In the genomic region with DNA sequence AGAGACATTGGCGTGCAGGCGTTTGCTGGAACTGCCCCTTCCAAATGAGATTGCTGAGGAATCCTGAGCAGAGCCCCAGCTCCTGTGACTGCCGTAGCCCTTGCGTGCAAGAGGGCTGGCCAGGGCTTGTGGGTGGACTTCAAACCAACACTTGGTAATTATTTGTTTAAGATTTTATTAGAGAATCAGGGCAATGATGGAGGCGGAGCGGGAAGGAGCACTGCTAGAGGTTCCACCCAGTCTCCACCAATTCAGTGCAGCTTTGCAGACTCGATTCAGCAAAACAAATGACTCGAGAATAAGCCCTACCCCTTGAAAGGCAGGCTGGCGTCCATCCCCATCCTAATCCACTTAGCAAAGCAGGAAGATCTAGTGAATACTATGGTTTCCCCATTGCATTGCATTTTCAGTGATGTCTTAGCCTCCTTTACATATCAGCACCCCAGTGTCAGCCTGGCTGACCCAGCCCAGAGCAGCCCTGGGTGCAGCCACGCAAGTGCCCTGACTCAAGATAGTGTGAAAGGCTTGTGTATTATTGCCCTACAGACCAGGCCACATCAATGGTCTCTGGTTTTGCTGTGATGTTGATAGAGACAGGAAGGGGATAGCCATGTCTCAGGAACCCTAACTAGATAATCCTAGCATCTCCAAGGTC, we compare ENCODE assay signal across 18 cellular contexts. TPM values are rescaled to one million over a fixed set of nuclear protein-coding genes. Genes with fewer than 3 reads are reported as not detected.
DNase-seq lines count a peak whose midpoint lies in the region; ATAC-seq, FAIRE-seq and TF ChIP-seq lines count a peak whose summit lies in the region.
"Had no signal": no experiment of that assay in that cellular context is flagged by ENCODE, and none has a peak within 500 bp of the region (broad histone marks: within the 10 kb centered on the region; RNA-seq: fewer than 3 reads in every experiment).

No MANE protein-coding gene starts in this region.

- intact Hi-C loops in MCF 10A (cut with micrococcal nuclease): no loop called here

- H3K36me3 ChIP-seq in small intestine (ENCODE audit: control insufficient read depth in 2 of 2, insufficient read depth in 2 of 2, low read length in 2 of 2): no peaks in the 10 kb centered on the region

- H3K27ac ChIP-seq in small intestine (ENCODE audit: low read depth in 1 of 2, low read length in 1 of 2): no peak overlapping the region

- H3K4me1 Mint-ChIP-seq in MCF 10A (ENCODE audit: insufficient read depth, unreplicated experiment): peaks cover 11% of the 10 kb centered on the region
- H3K4me1 Mint-ChIP-seq: activated CD4-positive, alpha-beta T cell treated with anti-CD3 and anti-CD28 coated beads, Interleukin-2, amount 10 ng/mL, durations not matched to agents 24 days and 14 days; CD4-positive, alpha-beta memory T cell had no signal

- H3K27me3 ChIP-seq in small intestine (ENCODE audit: control insufficient read depth in 2 of 2, insufficient read depth in 2 of 2, low read length in 2 of 2): no peaks in the 10 kb centered on the region

- H3K36me3 Mint-ChIP-seq in MCF 10A (ENCODE audit: insufficient read depth, unreplicated experiment): no peaks in the 10 kb centered on the region
- H3K36me3 Mint-ChIP-seq: CD4-positive, alpha-beta memory T cell had no signal

- BruUV-seq in MCF 10A (replicated peaks; lab: Mats Ljungman, UMichigan): no TSS peak

- POLR2A ChIA-PET in MCF 10A (lab: Yijun Ruan, JAX): no interaction called here

- WGBS in small intestine, 3 donors: 36 to 57% (median 50%) methylated on average over 10 of the region's 10 CpGs

- ATAC-seq in HG03439 (IDR thresholded peaks at IDR 0.05; ENCODE audit: unreplicated experiment): no peak
- no peak for ATAC-seq in GM19351 (IDR thresholded peaks at IDR 0.05; ENCODE audit: unreplicated experiment)
- ATAC-seq: activated T-cell treated with anti-CD3 and anti-CD28 coated beads, Interleukin-2, amount 50 U/mL, for 72 hours had no signal

- no peaks in the 10 kb centered on the region for H3K4me1 ChIP-seq in small intestine (ENCODE audit: control insufficient read depth in 2 of 2, insufficient read depth in 1 of 2, low read depth in 1 of 2, low read length in 1 of 2)

- no peak for FAIRE-seq in small intestine (lab: Jason Lieb, UNC)

- TF ChIP-seq CTCF in MCF 10A (IDR thresholded peaks at IDR 0.05; ENCODE audit: unreplicated experiment): no peak

- no peak overlapping the region for H3K4me3 Mint-ChIP-seq in MCF 10A (ENCODE audit: unreplicated experiment)
- H3K4me3 Mint-ChIP-seq: activated CD4-positive, alpha-beta T cell treated with anti-CD3 and anti-CD28 coated beads, Interleukin-2, amount 10 ng/mL, durations not matched to agents 24 days and 14 days; activated T-cell treated with anti-CD3 and anti-CD28 coated beads, Interleukin-2, amount 50 U/mL, for 72 hours; CD4-positive, alpha-beta memory T cell had no signal

- no peak overlapping the region for H3K27ac Mint-ChIP-seq in MCF 10A (ENCODE audit: low read depth, unreplicated experiment)
- H3K27ac Mint-ChIP-seq: activated CD4-positive, alpha-beta T cell treated with anti-CD3 and anti-CD28 coated beads, Interleukin-2, amount 10 ng/mL, durations not matched to agents 24 days and 14 days; activated T-cell treated with anti-CD3 and anti-CD28 coated beads, Interleukin-2, amount 50 U/mL, for 72 hours; CD4-positive, alpha-beta memory T cell had no signal

- no peak overlapping the region for H3K4me3 ChIP-seq in small intestine (ENCODE audit: low read depth in 1 of 2, low read length in 2 of 2)

- no peaks in the 10 kb centered on the region for H3K9me3 ChIP-seq in small intestine (ENCODE audit: control insufficient read depth, low read depth)

- DNase-seq in GM03348 (ENCODE audit: low spot score) (peak; percentile 52), NCI-H69 (lab: John Stamatoyannopoulos, UW) (peak; percentile 41), fibroblast of gingiva (ENCODE audit: low read depth) (peak; percentile 74), small intestine (peak; percentile 23), MCF 10A (ENCODE audit: unreplicated experiment) (no peak), NCI-H345 treated with DMSO at 0.1 percent for 48 hours (lab: John Stamatoyannopoulos, UW; ENCODE audit: unreplicated experiment) (no peak)
- DNase-seq: activated CD4-positive, alpha-beta T cell treated with anti-CD3 and anti-CD28 coated beads, Interleukin-2, amount 10 ng/mL, durations not matched to agents 24 days and 14 days; activated T-cell treated with anti-CD3 and anti-CD28 coated beads, Interleukin-2, amount 50 U/mL, for 72 hours; amygdala; CD4-positive, alpha-beta memory T cell; islet precursor cell; stimulated activated CD4-positive, alpha-beta T cell treated with anti-CD3 and anti-CD28 coated beads, Interleukin-4, amount 100 ng/mL, for 4 hours; stimulated activated naive CD4-positive, alpha-beta T cell had no signal

- CTCF ChIA-PET in MCF 10A (lab: Yijun Ruan, JAX): interaction anchor here (0.8 to 1.5 kb wide), 3 partner anchors 14 to 206 kb away, joined by 3 to 4 read pairs (median 4); no protein-coding TSS in a partner anchor

- H3K27me3 Mint-ChIP-seq in MCF 10A (ENCODE audit: insufficient read depth, unreplicated experiment): no peaks in the 10 kb centered on the region

- no peaks in the 10 kb centered on the region for H3K9me3 Mint-ChIP-seq in MCF 10A (ENCODE audit: unreplicated experiment)
- H3K9me3 Mint-ChIP-seq: activated CD4-positive, alpha-beta T cell treated with anti-CD3 and anti-CD28 coated beads, Interleukin-2, amount 10 ng/mL, durations not matched to agents 24 days and 14 days; activated T-cell treated with anti-CD3 and anti-CD28 coated beads, Interleukin-2, amount 50 U/mL, for 72 hours had no signal

RNA-seq across cellular contexts. Expression of a gene that starts 26.0 kb away (rescaled TPM):
- under 1 TPM in 2 of 3 donors, not detected in 1; 0.43 to 0.81 TPM for polyA plus RNA-seq in small intestine
- not detected in 2 replicates for total RNA-seq in MCF 10A (2022)
- total RNA-seq: activated CD4-positive, alpha-beta T cell treated with anti-CD3 and anti-CD28 coated beads, Interleukin-2, amount 10 ng/mL, durations not matched to agents 24 days and 14 days; activated T-cell treated with anti-CD3 and anti-CD28 coated beads, Interleukin-2, amount 50 U/mL, for 72 hours; CD4-positive, alpha-beta memory T cell; dermis blood vessel endothelial cell; G401; T-helper 2 cell treated with Interferon-gamma antibody and Interleukin-4, amounts not matched to agents 100 ng/mL and 5 ng/mL, for 36 hours had no signal
- polyA plus RNA-seq: CD4-positive, alpha-beta memory T cell had no signal

RNA-seq across cellular contexts. Expression of a gene that starts 29.1 kb away (rescaled TPM):
- under 1 TPM in 1 of 3 donors, not detected in 2; 0.33 TPM for polyA plus RNA-seq in small intestine
- 1.1 TPM in 1 of 2 replicates, not detected in the other for total RNA-seq in MCF 10A (2022)
- total RNA-seq: activated T-cell treated with anti-CD3 and anti-CD28 coated beads, Interleukin-2, amount 50 U/mL, for 72 hours; CD4-positive, alpha-beta memory T cell; dermis blood vessel endothelial cell; G401 had no signal
- polyA plus RNA-seq: CD4-positive, alpha-beta memory T cell had no signal

Comparison
In these comparisons a context has a peak if more than half of its experiments do, and no peak if none do; other contexts are left out.
1. DNase-seq: peak in GM03348 (single experiment), NCI-H69 (single experiment), fibroblast of gingiva (single experiment) and small intestine (single experiment); none in MCF 10A (single experiment) and NCI-H345 treated with DMSO at 0.1 percent for 48 hours (single experiment).